Comparison of ENCODE assay signal across 1 cellular context in the genomic region with DNA sequence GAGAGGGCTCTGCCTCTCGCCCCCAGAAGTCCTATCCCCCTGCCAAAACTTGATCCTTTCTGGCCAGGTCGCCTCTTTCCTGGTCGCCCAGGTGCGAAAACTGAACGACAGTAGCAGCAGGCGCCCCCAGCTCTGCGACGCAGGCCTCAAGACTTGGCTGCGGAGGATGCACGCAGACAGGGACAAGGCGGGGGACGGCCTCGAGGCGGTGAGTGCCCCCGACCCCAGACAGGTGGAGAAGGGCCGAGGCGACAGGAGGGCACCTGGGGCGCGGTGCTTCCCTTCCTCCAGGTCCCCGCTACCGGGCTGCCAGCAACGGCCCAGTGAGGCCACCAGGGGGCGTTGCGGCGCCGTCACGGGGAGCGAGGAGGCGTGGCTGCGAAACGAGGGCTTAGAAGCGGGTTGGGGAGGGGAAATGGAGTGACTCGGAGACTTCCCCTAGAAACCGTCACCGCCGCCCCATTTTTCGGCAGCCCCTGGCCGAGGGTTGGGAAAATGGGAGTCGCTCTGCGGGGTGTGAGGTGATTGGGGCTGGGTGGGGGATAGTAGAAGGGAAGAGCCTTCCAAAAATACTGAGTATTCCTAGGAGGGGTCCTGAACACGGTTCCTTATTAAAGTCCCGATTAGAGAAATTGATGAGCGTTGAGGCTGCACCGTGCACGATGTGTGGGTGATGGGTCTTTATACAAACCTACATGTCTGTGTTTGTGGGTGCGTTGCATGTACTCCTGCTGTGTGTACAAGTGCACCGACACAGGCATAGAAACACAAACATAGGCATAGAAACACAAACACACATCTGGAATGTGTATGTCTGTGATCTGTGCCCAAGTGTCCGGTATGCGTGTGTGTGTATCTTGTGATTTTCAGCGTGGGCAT.
A peak's percentile ranks its signal among the peaks of the same experiment; 100 is the strongest.
TF ChIP-seq lines count a peak whose summit lies in the region.

No MANE protein-coding gene starts in this region.

TF ChIP-seq in HepG2, 621 proteins besides CTCF, POLR2A, EP300 and RAD21 (continued from another document and continues in another):
- TF ChIP-seq, protein P1, sequence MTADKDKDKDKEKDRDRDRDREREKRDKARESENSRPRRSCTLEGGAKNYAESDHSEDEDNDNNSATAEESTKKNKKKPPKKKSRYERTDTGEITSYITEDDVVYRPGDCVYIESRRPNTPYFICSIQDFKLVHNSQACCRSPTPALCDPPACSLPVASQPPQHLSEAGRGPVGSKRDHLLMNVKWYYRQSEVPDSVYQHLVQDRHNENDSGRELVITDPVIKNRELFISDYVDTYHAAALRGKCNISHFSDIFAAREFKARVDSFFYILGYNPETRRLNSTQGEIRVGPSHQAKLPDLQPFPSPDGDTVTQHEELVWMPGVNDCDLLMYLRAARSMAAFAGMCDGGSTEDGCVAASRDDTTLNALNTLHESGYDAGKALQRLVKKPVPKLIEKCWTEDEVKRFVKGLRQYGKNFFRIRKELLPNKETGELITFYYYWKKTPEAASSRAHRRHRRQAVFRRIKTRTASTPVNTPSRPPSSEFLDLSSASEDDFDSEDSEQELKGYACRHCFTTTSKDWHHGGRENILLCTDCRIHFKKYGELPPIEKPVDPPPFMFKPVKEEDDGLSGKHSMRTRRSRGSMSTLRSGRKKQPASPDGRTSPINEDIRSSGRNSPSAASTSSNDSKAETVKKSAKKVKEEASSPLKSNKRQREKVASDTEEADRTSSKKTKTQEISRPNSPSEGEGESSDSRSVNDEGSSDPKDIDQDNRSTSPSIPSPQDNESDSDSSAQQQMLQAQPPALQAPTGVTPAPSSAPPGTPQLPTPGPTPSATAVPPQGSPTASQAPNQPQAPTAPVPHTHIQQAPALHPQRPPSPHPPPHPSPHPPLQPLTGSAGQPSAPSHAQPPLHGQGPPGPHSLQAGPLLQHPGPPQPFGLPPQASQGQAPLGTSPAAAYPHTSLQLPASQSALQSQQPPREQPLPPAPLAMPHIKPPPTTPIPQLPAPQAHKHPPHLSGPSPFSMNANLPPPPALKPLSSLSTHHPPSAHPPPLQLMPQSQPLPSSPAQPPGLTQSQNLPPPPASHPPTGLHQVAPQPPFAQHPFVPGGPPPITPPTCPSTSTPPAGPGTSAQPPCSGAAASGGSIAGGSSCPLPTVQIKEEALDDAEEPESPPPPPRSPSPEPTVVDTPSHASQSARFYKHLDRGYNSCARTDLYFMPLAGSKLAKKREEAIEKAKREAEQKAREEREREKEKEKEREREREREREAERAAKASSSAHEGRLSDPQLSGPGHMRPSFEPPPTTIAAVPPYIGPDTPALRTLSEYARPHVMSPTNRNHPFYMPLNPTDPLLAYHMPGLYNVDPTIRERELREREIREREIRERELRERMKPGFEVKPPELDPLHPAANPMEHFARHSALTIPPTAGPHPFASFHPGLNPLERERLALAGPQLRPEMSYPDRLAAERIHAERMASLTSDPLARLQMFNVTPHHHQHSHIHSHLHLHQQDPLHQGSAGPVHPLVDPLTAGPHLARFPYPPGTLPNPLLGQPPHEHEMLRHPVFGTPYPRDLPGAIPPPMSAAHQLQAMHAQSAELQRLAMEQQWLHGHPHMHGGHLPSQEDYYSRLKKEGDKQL (CRISPR knock-in tag; IDR thresholded peaks at IDR 0.05; ENCODE audit: low read depth) = no peak
- no peak; the same call in 1 of the 2 replicates for TF ChIP-seq ZNF788 (CRISPR knock-in tag; IDR thresholded peaks at IDR 0.05; ENCODE audit: borderline replicate concordance)
- no peak for TF ChIP-seq IRX3 (CRISPR knock-in tag; IDR thresholded peaks at IDR 0.05; ENCODE audit: borderline replicate concordance, low read depth)
- TF ChIP-seq, protein P2, sequence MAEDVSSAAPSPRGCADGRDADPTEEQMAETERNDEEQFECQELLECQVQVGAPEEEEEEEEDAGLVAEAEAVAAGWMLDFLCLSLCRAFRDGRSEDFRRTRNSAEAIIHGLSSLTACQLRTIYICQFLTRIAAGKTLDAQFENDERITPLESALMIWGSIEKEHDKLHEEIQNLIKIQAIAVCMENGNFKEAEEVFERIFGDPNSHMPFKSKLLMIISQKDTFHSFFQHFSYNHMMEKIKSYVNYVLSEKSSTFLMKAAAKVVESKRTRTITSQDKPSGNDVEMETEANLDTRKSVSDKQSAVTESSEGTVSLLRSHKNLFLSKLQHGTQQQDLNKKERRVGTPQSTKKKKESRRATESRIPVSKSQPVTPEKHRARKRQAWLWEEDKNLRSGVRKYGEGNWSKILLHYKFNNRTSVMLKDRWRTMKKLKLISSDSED (CRISPR knock-in tag; IDR thresholded peaks at IDR 0.05) = peak; percentile 83; the same call in 1 of the 2 replicates
- no peak for TF ChIP-seq MED1 (CRISPR knock-in tag; IDR thresholded peaks at IDR 0.05)
- TF ChIP-seq FOXA3 (CRISPR knock-in tag; IDR thresholded peaks at IDR 0.05) = peak; percentile 36; the same call in 1 of the 2 replicates
- TF ChIP-seq, protein P3, sequence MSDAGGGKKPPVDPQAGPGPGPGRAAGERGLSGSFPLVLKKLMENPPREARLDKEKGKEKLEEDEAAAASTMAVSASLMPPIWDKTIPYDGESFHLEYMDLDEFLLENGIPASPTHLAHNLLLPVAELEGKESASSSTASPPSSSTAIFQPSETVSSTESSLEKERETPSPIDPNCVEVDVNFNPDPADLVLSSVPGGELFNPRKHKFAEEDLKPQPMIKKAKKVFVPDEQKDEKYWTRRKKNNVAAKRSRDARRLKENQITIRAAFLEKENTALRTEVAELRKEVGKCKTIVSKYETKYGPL (CRISPR knock-in tag; IDR thresholded peaks at IDR 0.05) = no peak
- TF ChIP-seq FIP1L1 (IDR thresholded peaks at IDR 0.05; ENCODE audit: borderline replicate concordance, insufficient read depth, low read depth, low read length) = no peak
- peak; percentile 72; the same call in 1 of the 2 replicates for TF ChIP-seq KDM3A (CRISPR knock-in tag; IDR thresholded peaks at IDR 0.05; ENCODE audit: low read depth)
- TF ChIP-seq FOXK1 (CRISPR knock-in tag; IDR thresholded peaks at IDR 0.05; ENCODE audit: borderline replicate concordance, low read depth) = peak; percentile 56; the same call in 1 of the 2 replicates
- no peak for TF ChIP-seq ATM (IDR thresholded peaks at IDR 0.05; ENCODE audit: borderline replicate concordance)
- peak; percentile 94 for TF ChIP-seq ARNT2 (CRISPR knock-in tag; IDR thresholded peaks at IDR 0.05; ENCODE audit: low read depth)
- no peak for TF ChIP-seq PLRG1 (conservative IDR thresholded peaks at IDR 0.05)
- peak; percentile 61 for TF ChIP-seq AGO2 (optimal IDR thresholded peaks at IDR 0.05; ENCODE audit: low read depth, low read length)
- no peak for TF ChIP-seq JUNB (CRISPR knock-in tag; IDR thresholded peaks at IDR 0.05; ENCODE audit: borderline replicate concordance)
- TF ChIP-seq RFXAP (CRISPR knock-in tag; IDR thresholded peaks at IDR 0.05; ENCODE audit: borderline replicate concordance) = peak; percentile 58; the same call in 1 of the 2 replicates
- TF ChIP-seq RBM39 (IDR thresholded peaks at IDR 0.05; ENCODE audit: low read depth, low read length, poor library complexity, severe bottlenecking) = peak; percentile 89
- TF ChIP-seq ZFP90 (CRISPR knock-in tag; IDR thresholded peaks at IDR 0.05; ENCODE audit: borderline replicate concordance) = 0 out of 2 replicates have a peak, but pooled peaks have one; percentile 56
- no peak for TF ChIP-seq HNRNPL (IDR thresholded peaks at IDR 0.05; ENCODE audit: low read depth, low read length)
- TF ChIP-seq ZSCAN9 (CRISPR knock-in tag; IDR thresholded peaks at IDR 0.05; ENCODE audit: borderline replicate concordance) = peak; percentile 87
- TF ChIP-seq ETV5 (CRISPR knock-in tag; IDR thresholded peaks at IDR 0.05; ENCODE audit: borderline replicate concordance) = peak; percentile 64
- TF ChIP-seq PRMT3 (CRISPR knock-in tag; IDR thresholded peaks at IDR 0.05; ENCODE audit: borderline replicate concordance, low read depth) = no peak
- TF ChIP-seq ONECUT2 (CRISPR knock-in tag; IDR thresholded peaks at IDR 0.05) = no peak
- TF ChIP-seq PHB2 (IDR thresholded peaks at IDR 0.05; ENCODE audit: partially characterized antibody) = no peak
- TF ChIP-seq GABPB1 (CRISPR knock-in tag; IDR thresholded peaks at IDR 0.05) = peak; percentile 76
- TF ChIP-seq, protein P4, sequence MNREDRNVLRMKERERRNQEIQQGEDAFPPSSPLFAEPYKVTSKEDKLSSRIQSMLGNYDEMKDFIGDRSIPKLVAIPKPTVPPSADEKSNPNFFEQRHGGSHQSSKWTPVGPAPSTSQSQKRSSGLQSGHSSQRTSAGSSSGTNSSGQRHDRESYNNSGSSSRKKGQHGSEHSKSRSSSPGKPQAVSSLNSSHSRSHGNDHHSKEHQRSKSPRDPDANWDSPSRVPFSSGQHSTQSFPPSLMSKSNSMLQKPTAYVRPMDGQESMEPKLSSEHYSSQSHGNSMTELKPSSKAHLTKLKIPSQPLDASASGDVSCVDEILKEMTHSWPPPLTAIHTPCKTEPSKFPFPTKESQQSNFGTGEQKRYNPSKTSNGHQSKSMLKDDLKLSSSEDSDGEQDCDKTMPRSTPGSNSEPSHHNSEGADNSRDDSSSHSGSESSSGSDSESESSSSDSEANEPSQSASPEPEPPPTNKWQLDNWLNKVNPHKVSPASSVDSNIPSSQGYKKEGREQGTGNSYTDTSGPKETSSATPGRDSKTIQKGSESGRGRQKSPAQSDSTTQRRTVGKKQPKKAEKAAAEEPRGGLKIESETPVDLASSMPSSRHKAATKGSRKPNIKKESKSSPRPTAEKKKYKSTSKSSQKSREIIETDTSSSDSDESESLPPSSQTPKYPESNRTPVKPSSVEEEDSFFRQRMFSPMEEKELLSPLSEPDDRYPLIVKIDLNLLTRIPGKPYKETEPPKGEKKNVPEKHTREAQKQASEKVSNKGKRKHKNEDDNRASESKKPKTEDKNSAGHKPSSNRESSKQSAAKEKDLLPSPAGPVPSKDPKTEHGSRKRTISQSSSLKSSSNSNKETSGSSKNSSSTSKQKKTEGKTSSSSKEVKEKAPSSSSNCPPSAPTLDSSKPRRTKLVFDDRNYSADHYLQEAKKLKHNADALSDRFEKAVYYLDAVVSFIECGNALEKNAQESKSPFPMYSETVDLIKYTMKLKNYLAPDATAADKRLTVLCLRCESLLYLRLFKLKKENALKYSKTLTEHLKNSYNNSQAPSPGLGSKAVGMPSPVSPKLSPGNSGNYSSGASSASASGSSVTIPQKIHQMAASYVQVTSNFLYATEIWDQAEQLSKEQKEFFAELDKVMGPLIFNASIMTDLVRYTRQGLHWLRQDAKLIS (CRISPR knock-in tag; IDR thresholded peaks at IDR 0.05) = no peak
- no peak; the same call in 1 of the 2 replicates for TF ChIP-seq PAWR (CRISPR knock-in tag; IDR thresholded peaks at IDR 0.05; ENCODE audit: borderline replicate concordance)
- no peak; the same call in 1 of the 2 replicates for TF ChIP-seq ZBTB3 (CRISPR knock-in tag; IDR thresholded peaks at IDR 0.05; ENCODE audit: borderline replicate concordance, low read depth)
- TF ChIP-seq FOSL2 (CRISPR knock-in tag; IDR thresholded peaks at IDR 0.05) = peak; percentile 62
- TF ChIP-seq ZC3H4 (CRISPR knock-in tag; IDR thresholded peaks at IDR 0.05; ENCODE audit: borderline replicate concordance) = no peak
- TF ChIP-seq EEA1 (CRISPR knock-in tag; IDR thresholded peaks at IDR 0.05; ENCODE audit: borderline replicate concordance) = peak; percentile 45; the same call in 1 of the 2 replicates
- TF ChIP-seq ZNF160 (CRISPR knock-in tag; IDR thresholded peaks at IDR 0.05) = no peak
- TF ChIP-seq, protein P5, sequence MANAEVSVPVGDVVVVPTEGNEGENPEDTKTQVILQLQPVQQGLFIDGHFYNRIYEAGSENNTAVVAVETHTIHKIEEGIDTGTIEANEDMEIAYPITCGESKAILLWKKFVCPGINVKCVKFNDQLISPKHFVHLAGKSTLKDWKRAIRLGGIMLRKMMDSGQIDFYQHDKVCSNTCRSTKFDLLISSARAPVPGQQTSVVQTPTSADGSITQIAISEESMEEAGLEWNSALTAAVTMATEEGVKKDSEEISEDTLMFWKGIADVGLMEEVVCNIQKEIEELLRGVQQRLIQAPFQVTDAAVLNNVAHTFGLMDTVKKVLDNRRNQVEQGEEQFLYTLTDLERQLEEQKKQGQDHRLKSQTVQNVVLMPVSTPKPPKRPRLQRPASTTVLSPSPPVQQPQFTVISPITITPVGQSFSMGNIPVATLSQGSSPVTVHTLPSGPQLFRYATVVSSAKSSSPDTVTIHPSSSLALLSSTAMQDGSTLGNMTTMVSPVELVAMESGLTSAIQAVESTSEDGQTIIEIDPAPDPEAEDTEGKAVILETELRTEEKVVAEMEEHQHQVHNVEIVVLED (CRISPR knock-in tag; IDR thresholded peaks at IDR 0.05; ENCODE audit: borderline replicate concordance) = no peak
- no peak for TF ChIP-seq RAD51 (IDR thresholded peaks at IDR 0.05; ENCODE audit: borderline replicate concordance)
- TF ChIP-seq KLF16 (CRISPR knock-in tag; IDR thresholded peaks at IDR 0.05) = peak in 1 of 2 experiments; percentile 90; a peak in 2 of 4 replicates
- TF ChIP-seq, protein P6, sequence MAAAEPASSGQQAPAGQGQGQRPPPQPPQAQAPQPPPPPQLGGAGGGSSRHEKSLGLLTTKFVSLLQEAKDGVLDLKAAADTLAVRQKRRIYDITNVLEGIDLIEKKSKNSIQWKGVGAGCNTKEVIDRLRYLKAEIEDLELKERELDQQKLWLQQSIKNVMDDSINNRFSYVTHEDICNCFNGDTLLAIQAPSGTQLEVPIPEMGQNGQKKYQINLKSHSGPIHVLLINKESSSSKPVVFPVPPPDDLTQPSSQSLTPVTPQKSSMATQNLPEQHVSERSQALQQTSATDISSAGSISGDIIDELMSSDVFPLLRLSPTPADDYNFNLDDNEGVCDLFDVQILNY (CRISPR knock-in tag; conservative IDR thresholded peaks at IDR 0.05) = peak; percentile 40; the same call in 1 of the 2 replicates
- TF ChIP-seq, protein P7, sequence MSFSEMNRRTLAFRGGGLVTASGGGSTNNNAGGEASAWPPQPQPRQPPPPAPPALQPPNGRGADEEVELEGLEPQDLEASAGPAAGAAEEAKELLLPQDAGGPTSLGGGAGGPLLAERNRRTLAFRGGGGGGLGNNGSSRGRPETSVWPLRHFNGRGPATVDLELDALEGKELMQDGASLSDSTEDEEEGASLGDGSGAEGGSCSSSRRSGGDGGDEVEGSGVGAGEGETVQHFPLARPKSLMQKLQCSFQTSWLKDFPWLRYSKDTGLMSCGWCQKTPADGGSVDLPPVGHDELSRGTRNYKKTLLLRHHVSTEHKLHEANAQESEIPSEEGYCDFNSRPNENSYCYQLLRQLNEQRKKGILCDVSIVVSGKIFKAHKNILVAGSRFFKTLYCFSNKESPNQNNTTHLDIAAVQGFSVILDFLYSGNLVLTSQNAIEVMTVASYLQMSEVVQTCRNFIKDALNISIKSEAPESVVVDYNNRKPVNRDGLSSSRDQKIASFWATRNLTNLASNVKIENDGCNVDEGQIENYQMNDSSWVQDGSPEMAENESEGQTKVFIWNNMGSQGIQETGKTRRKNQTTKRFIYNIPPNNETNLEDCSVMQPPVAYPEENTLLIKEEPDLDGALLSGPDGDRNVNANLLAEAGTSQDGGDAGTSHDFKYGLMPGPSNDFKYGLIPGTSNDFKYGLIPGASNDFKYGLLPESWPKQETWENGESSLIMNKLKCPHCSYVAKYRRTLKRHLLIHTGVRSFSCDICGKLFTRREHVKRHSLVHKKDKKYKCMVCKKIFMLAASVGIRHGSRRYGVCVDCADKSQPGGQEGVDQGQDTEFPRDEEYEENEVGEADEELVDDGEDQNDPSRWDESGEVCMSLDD (CRISPR knock-in tag; IDR thresholded peaks at IDR 0.05; ENCODE audit: borderline replicate concordance) = no peak
- TF ChIP-seq NR2F6 (IDR thresholded peaks at IDR 0.05) = no peak
- TF ChIP-seq NR2F6 (CRISPR knock-in tag; IDR thresholded peaks at IDR 0.05) = peak; percentile 50; the same call in 1 of the 2 replicates
- 0 out of 2 replicates have a peak, but pooled peaks have one; percentile 31 for TF ChIP-seq ZFP36L1 (CRISPR knock-in tag; IDR thresholded peaks at IDR 0.05)
- peak; percentile 87; the same call in 1 of the 2 replicates for TF ChIP-seq MEIS1 (CRISPR knock-in tag; IDR thresholded peaks at IDR 0.05; ENCODE audit: borderline replicate concordance)
